15 cellular contexts compared by ENCODE assay signal in the genomic region with DNA sequence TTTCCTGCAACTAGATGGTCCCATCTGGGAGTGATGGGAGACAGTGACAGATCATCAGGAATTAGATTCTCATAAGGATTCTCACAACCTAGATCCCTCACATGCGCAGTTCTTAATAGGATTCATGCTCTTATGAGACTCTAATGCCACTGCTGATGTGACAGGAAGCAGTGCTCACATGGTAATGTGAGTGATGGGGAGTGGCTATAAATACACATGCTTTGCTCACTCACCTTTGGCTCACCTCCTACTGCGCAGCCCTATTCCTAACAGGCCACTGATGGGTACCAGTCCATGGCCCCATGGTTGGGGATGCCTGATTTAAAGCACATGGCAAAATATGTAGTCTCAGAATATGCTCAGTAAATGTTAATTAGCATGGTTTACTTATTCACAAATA.
DNase-seq lines count a peak whose midpoint lies in the region; TF ChIP-seq lines count a peak whose summit lies in the region.
"Had no signal": no experiment of that assay in that cellular context is flagged by ENCODE, and none has a peak within 500 bp of the region (broad histone marks: within the 10 kb centered on the region; RNA-seq: fewer than 3 reads in every experiment).

No MANE protein-coding gene starts in this region.

- TF ChIP-seq CTCF in tibial artery (IDR thresholded peaks at IDR 0.05) = no peak

- H3K4me3 ChIP-seq in tibial artery = no peak overlapping the region

- no peaks in the 10 kb centered on the region for H3K27me3 Mint-ChIP-seq in activated naive CD4-positive, alpha-beta T cell treated with anti-CD3 and anti-CD28 coated beads for 36 hours (ENCODE audit: low read depth)

- H3K27me3 ChIP-seq in tibial artery = no peaks in the 10 kb centered on the region

- DNase-seq in activated naive CD4-positive, alpha-beta T cell treated with anti-CD3 and anti-CD28 coated beads for 36 hours = peak; percentile 10
- no peak for DNase-seq in activated naive CD4-positive, alpha-beta T cell treated with anti-CD3 and anti-CD28 coated beads, Interleukin-2, amount 50 U/mL, for 16 hours
- DNase-seq in HCEC 1CT (peak; percentile 27), RKO (ENCODE audit: low spot score) (peak; percentile 14), SKM-1 (lab: John Stamatoyannopoulos, UW; ENCODE audit: unreplicated experiment) (no peak), tibial artery (no peak)
- DNase-seq in stimulated activated CD4-positive, alpha-beta T cell treated with anti-CD3 and anti-CD28 coated beads, Interleukin-2, amount 100 ng/mL, for 24 hours = no peak
- DNase-seq: BE2C, Caco-2, GOT3, Karpas-422, NCI-H1694, NCI-H2081, NCI-H2171 treated with DMSO at 0.1 percent for 48 hours, NCI-H524 treated with DMSO at 0.1 percent for 48 hours had no signal

- H3K36me3 Mint-ChIP-seq in activated naive CD4-positive, alpha-beta T cell treated with anti-CD3 and anti-CD28 coated beads for 36 hours (ENCODE audit: low read depth) = no peaks in the 10 kb centered on the region

- H3K4me3 Mint-ChIP-seq in activated naive CD4-positive, alpha-beta T cell treated with anti-CD3 and anti-CD28 coated beads for 36 hours = no peak overlapping the region

- H3K4me1 ChIP-seq in tibial artery = no peaks in the 10 kb centered on the region
- H3K4me1 ChIP-seq: BE2C, Caco-2 had no signal

- H3K27ac Mint-ChIP-seq in activated naive CD4-positive, alpha-beta T cell treated with anti-CD3 and anti-CD28 coated beads for 36 hours = no peak overlapping the region

- H3K9me3 ChIP-seq in tibial artery = no peaks in the 10 kb centered on the region
- H3K9me3 ChIP-seq: BE2C, Caco-2 had no signal

- no peaks in the 10 kb centered on the region for H3K36me3 ChIP-seq in tibial artery
- H3K36me3 ChIP-seq: BE2C had no signal

- H3K9me3 Mint-ChIP-seq in activated naive CD4-positive, alpha-beta T cell treated with anti-CD3 and anti-CD28 coated beads for 36 hours = no peaks in the 10 kb centered on the region

- intact Hi-C loops in activated naive CD4-positive, alpha-beta T cell treated with anti-CD3 and anti-CD28 coated beads for 36 hours (cut with micrococcal nuclease) = loop anchor here (5.0 kb wide), 1 partner anchor 1294 kb away; no protein-coding TSS in a partner anchor
- intact Hi-C loops in tibial artery (cut with DNase I; ENCODE audit: low total_unique reads) = no loop called here

- no peak overlapping the region for H3K27ac ChIP-seq in tibial artery

- CTCF ChIA-PET in activated naive CD4-positive, alpha-beta T cell treated with anti-CD3 and anti-CD28 coated beads for 36 hours (lab: Charles Lee) = interaction anchor here (0.7 to 1.4 kb wide), 4 partner anchors 112 to 237 kb away, joined by 3 to 8 read pairs (median 4); no protein-coding TSS in a partner anchor

- peaks cover 16% of the 10 kb centered on the region for H3K4me1 Mint-ChIP-seq in activated naive CD4-positive, alpha-beta T cell treated with anti-CD3 and anti-CD28 coated beads for 36 hours (ENCODE audit: low read depth)

Comparison
In these comparisons a context has a peak if more than half of its experiments do, and no peak if none do; other contexts are left out.
1. DNase-seq: peak in activated naive CD4-positive, alpha-beta T cell treated with anti-CD3 and anti-CD28 coated beads for 36 hours (single experiment), HCEC 1CT (single experiment) and RKO (single experiment); none in activated naive CD4-positive, alpha-beta T cell treated with anti-CD3 and anti-CD28 coated beads, Interleukin-2, amount 50 U/mL, for 16 hours (single experiment), SKM-1 (single experiment), stimulated activated CD4-positive, alpha-beta T cell treated with anti-CD3 and anti-CD28 coated beads, Interleukin-2, amount 100 ng/mL, for 24 hours (0 of 2) and tibial artery (0 of 2).